ENCODE assay signal across 2 cellular contexts in genomic region chr17:74746922-74747321, GRCh38.
A peak's percentile ranks its signal among the peaks of the same experiment; 100 is the strongest.
TF ChIP-seq lines count a peak whose summit lies in the region.

No MANE protein-coding gene starts in this region.

TF ChIP-seq in HepG2, 621 proteins besides CTCF, POLR2A, EP300 and RAD21:
- 0 out of 2 replicates have a peak, but pooled peaks have one; percentile 26 for TF ChIP-seq ELF1 (CRISPR knock-in tag; IDR thresholded peaks at IDR 0.05)
- no peak for TF ChIP-seq POLR2G (IDR thresholded peaks at IDR 0.05; ENCODE audit: low read depth, low read length)
- TF ChIP-seq FOSL2 (CRISPR knock-in tag; IDR thresholded peaks at IDR 0.05) = peak; percentile 19; the same call in 1 of the 2 replicates
- TF ChIP-seq RARA (CRISPR knock-in tag; IDR thresholded peaks at IDR 0.05) = peak; percentile 52; the same call in 1 of the 2 replicates
- peak; percentile 16 for TF ChIP-seq XRCC5 (optimal IDR thresholded peaks at IDR 0.05; ENCODE audit: low read length)
- no peak for TF ChIP-seq HNRNPLL (IDR thresholded peaks at IDR 0.05; ENCODE audit: low read depth, low read length, poor library complexity, severe bottlenecking)
- 0 out of 2 replicates have a peak, but pooled peaks have one; percentile 21 for TF ChIP-seq ZNF605 (CRISPR knock-in tag; IDR thresholded peaks at IDR 0.05)
- TF ChIP-seq ZNF451 (CRISPR knock-in tag; IDR thresholded peaks at IDR 0.05) = no peak
- peak; percentile 43; the same call in 1 of the 2 replicates for TF ChIP-seq NR2F2 (IDR thresholded peaks at IDR 0.05; ENCODE audit: borderline replicate concordance, low read depth)
- TF ChIP-seq HMG20B (CRISPR knock-in tag; conservative IDR thresholded peaks at IDR 0.05) = no peak
- TF ChIP-seq RXRA (CRISPR knock-in tag; IDR thresholded peaks at IDR 0.05) = peak; percentile 24; the same call in 1 of the 2 replicates
- peak; percentile 82 for TF ChIP-seq NR2F6 (IDR thresholded peaks at IDR 0.05)
- TF ChIP-seq NR2F6 (CRISPR knock-in tag; IDR thresholded peaks at IDR 0.05) = peak; percentile 75
- peak; percentile 35 to 68; a peak in 1 of 4 replicates for TF ChIP-seq NR2F1 (CRISPR knock-in tag; IDR thresholded peaks at IDR 0.05)
TF ChIP-seq in HepG2: peak in this region for 9.

TF ChIP-seq in HEK293T, 16 proteins besides CTCF, POLR2A, EP300 and RAD21:
- no peak for TF ChIP-seq BHLHE40 (IDR thresholded peaks at IDR 0.05; ENCODE audit: borderline replicate concordance)
